ENCODE assay signal across 8 cellular contexts in genomic region chr16:68447721-68448359, GRCh38. TPM values are rescaled to one million over a fixed set of nuclear protein-coding genes. Genes with fewer than 3 reads are reported as not detected.
DNase-seq lines count a peak whose midpoint lies in the region; ATAC-seq, FAIRE-seq and TF ChIP-seq lines count a peak whose summit lies in the region.

No MANE protein-coding gene starts in this region.

- intact Hi-C loops in kidney (cut with DNase I) (no loop called here), tibial artery (cut with DNase I; ENCODE audit: low total_unique reads) (no loop called here)

- CTCF ChIA-PET in activated CD8-positive, alpha-beta memory T cell treated with anti-CD3 and anti-CD28 coated beads, Interleukin-2, amount 10 ng/mL, durations not matched to agents 7 days and 5 days (lab: Charles Lee), result interaction anchor here (0.6 to 2.4 kb wide), 11 partner anchors 9 to 187 kb away, joined by 3 to 8 read pairs (median 3); no protein-coding TSS in a partner anchor

- peak overlapping the region; percentile 44 to 66 for H3K4me3 ChIP-seq in kidney (ENCODE audit: low read length in 2 of 2)
- H3K4me3 ChIP-seq in tibial artery, result peak overlapping the region; percentile 42 to 54

- no peaks in the 10 kb centered on the region for H3K36me3 ChIP-seq in kidney (ENCODE audit: control insufficient read depth in 1 of 2, insufficient read depth in 2 of 2, low read length in 2 of 2)
- no peaks in the 10 kb centered on the region for H3K36me3 ChIP-seq in tibial artery

- FAIRE-seq in kidney (lab: Jason Lieb, UNC), result no peak

- no peak for DNase-seq in activated CD8-positive, alpha-beta memory T cell treated with anti-CD3 and anti-CD28 coated beads, Interleukin-2, amount 10 ng/mL, durations not matched to agents 7 days and 5 days
- DNase-seq in activated CD8-positive, alpha-beta memory T cell treated with anti-CD3 and anti-CD28 coated beads, Interleukin-2, amount 50 U/mL, for 4 hours, result no peak
- DNase-seq in kidney, result no peak
- DNase-seq in tibial artery, result no peak
- no peak for DNase-seq in EL
- DNase-seq in occipital lobe (lab: John Stamatoyannopoulos, UW), result no peak

- peaks cover 43% of the 10 kb centered on the region for H3K27me3 Mint-ChIP-seq in activated CD8-positive, alpha-beta memory T cell treated with anti-CD3 and anti-CD28 coated beads, Interleukin-2, amount 10 ng/mL, durations not matched to agents 7 days and 5 days
- peaks cover 18% of the 10 kb centered on the region for H3K27me3 Mint-ChIP-seq in activated naive CD8-positive, alpha-beta T cell

- H3K36me3 Mint-ChIP-seq in activated CD8-positive, alpha-beta memory T cell treated with anti-CD3 and anti-CD28 coated beads, Interleukin-2, amount 10 ng/mL, durations not matched to agents 7 days and 5 days, result no peaks in the 10 kb centered on the region
- H3K36me3 Mint-ChIP-seq in activated naive CD8-positive, alpha-beta T cell, result no peaks in the 10 kb centered on the region

- H3K27me3 ChIP-seq in tibial artery, result peaks cover 4 to 57% of the 10 kb centered on the region in 2 donors

- no peak for TF ChIP-seq CTCF in kidney (IDR thresholded peaks at IDR 0.05; ENCODE audit: borderline replicate concordance, extremely low read depth, insufficient read depth)
- TF ChIP-seq CTCF in tibial artery (IDR thresholded peaks at IDR 0.05), result no peak

- H3K4me3 Mint-ChIP-seq in activated CD8-positive, alpha-beta memory T cell treated with anti-CD3 and anti-CD28 coated beads, Interleukin-2, amount 10 ng/mL, durations not matched to agents 7 days and 5 days, result peak overlapping the region; percentile 33
- peak overlapping the region; percentile 68 for H3K4me3 Mint-ChIP-seq in activated naive CD8-positive, alpha-beta T cell

- no peaks in the 10 kb centered on the region for H3K9me3 Mint-ChIP-seq in activated CD8-positive, alpha-beta memory T cell treated with anti-CD3 and anti-CD28 coated beads, Interleukin-2, amount 10 ng/mL, durations not matched to agents 7 days and 5 days (ENCODE audit: low read depth)
- H3K9me3 Mint-ChIP-seq in activated naive CD8-positive, alpha-beta T cell (ENCODE audit: low read depth), result no peaks in the 10 kb centered on the region

- ATAC-seq in activated CD8-positive, alpha-beta memory T cell treated with anti-CD3 and anti-CD28 coated beads, Interleukin-2, amount 10 ng/mL, durations not matched to agents 7 days and 5 days, result peak; percentile 16
- ATAC-seq in HG03159 (IDR thresholded peaks at IDR 0.05; ENCODE audit: unreplicated experiment), result peak; percentile 37

- H3K27ac ChIP-seq in kidney (ENCODE audit: low read depth in 2 of 2, low read length in 2 of 2) (no peak overlapping the region), tibial artery (no peak overlapping the region)

- peaks cover 17% of the 10 kb centered on the region for H3K4me1 Mint-ChIP-seq in activated CD8-positive, alpha-beta memory T cell treated with anti-CD3 and anti-CD28 coated beads, Interleukin-2, amount 10 ng/mL, durations not matched to agents 7 days and 5 days
- H3K4me1 Mint-ChIP-seq in activated naive CD8-positive, alpha-beta T cell (ENCODE audit: low read depth), result peaks cover 16% of the 10 kb centered on the region

- no peak overlapping the region for H3K9ac ChIP-seq in kidney (ENCODE audit: low read length in 2 of 2)

- H3K9me3 ChIP-seq in kidney (ENCODE audit: control insufficient read depth in 1 of 2, low read length in 2 of 2), result no peaks in the 10 kb centered on the region
- no peaks in the 10 kb centered on the region for H3K9me3 ChIP-seq in tibial artery

- no peak overlapping the region for H3K27ac Mint-ChIP-seq in activated CD8-positive, alpha-beta memory T cell treated with anti-CD3 and anti-CD28 coated beads, Interleukin-2, amount 10 ng/mL, durations not matched to agents 7 days and 5 days
- H3K27ac Mint-ChIP-seq in activated naive CD8-positive, alpha-beta T cell, result no peak overlapping the region

- peaks cover 7 to 15% of the 10 kb centered on the region in 2 donors for H3K4me1 ChIP-seq in kidney (ENCODE audit: control insufficient read depth in 1 of 2, insufficient read depth in 1 of 2, low read depth in 1 of 2, low read length in 2 of 2)
- peaks cover 0 to 26% (median 18%) of the 10 kb centered on the region in 4 donors for H3K4me1 ChIP-seq in tibial artery

RNA-seq across cellular contexts. Expression of gene SMPD3, which starts 0.5 kb away (rescaled TPM):
- 1 to 10 TPM; 7.7 to 7.9 TPM for total RNA-seq in activated CD8-positive, alpha-beta memory T cell treated with anti-CD3 and anti-CD28 coated beads, Interleukin-2, amount 10 ng/mL, durations not matched to agents 7 days and 5 days
- total RNA-seq in kidney, result 0.72 TPM
- polyA plus RNA-seq in kidney (ENCODE audit: insufficient read depth, low read depth, low replicate concordance), result 0.28 TPM
- 67.2 TPM for total RNA-seq in occipital lobe
